In the genomic region with DNA sequence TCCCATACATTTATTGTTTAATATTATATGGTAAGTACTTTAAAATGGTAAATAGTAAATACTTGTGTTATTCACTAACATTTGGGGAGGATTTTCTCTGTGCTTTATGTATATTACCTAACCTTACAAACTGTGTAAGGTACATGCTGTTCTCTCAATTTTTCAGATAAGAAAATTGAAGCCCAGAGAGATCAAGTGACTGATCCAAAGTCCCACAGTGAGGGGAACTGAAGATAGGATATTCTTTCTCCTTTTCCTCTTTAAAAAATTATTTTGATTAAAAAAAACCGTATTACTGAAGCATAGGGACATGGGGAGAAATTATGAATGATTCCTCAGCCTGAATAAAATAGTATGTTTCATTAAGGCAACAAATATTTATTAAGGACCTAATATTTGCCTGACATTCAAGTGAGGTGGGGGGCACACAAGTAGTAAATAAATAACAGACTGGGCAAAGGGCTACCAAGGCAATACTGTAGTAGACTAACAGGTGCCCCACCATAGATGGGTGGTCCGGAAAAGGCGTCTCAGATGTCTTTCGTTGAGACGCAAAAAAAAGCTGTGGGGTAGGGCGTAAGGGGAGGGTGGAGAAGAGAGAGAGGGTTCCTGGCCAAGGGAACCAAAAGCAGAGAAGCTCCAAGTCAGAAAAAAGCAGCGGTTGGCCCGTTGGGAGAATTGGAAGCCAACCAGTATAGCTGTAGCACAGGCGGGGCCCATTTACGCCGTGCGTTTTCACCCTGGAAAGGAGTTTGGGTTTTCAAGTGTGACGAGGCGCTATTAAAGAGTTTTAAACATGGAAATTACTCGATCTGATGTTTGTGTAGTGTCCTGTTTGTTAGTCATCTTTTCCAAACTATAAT, we compare ENCODE assay signal across 8 cellular contexts. TPM values are rescaled to one million over a fixed set of nuclear protein-coding genes. Genes with fewer than 3 reads are reported as not detected.
DNase-seq lines count a peak whose midpoint lies in the region; ATAC-seq and TF ChIP-seq lines count a peak whose summit lies in the region.

No MANE protein-coding gene starts in this region.

- no peaks in the 10 kb centered on the region for H3K9me3 Mint-ChIP-seq in activated CD8-positive, alpha-beta T cell treated with anti-CD3 and anti-CD28 coated beads, Interleukin-2, amount 10 ng/mL, durations not matched to agents 7 days and 5 days (ENCODE audit: insufficient read depth)

- intact Hi-C loops in A673 (cut with micrococcal nuclease; ENCODE audit: unreplicated experiment) (no loop called here), mucosa of descending colon (cut with DNase I, micrococcal nuclease) (no loop called here)

- no peak for TF ChIP-seq CTCF in A673 (conservative IDR thresholded peaks at IDR 0.05; ENCODE audit: low read depth, low read length)
- TF ChIP-seq CTCF in epithelial cell of esophagus (IDR thresholded peaks at IDR 0.05; ENCODE audit: insufficient read depth, low read depth, low read length, missing control alignments), result no peak
- TF ChIP-seq CTCF in mucosa of descending colon (IDR thresholded peaks at IDR 0.05), result no peak

- TSS peak; percentile 88 for BruUV-seq in A673 (replicated peaks; lab: Mats Ljungman, UMichigan)

- H3K36me3 Mint-ChIP-seq in activated CD8-positive, alpha-beta T cell treated with anti-CD3 and anti-CD28 coated beads, Interleukin-2, amount 10 ng/mL, durations not matched to agents 7 days and 5 days (ENCODE audit: low read depth), result peaks cover 7% of the 10 kb centered on the region

- peak overlapping the region; percentile 91 for H3K4me3 Mint-ChIP-seq in activated CD8-positive, alpha-beta T cell treated with anti-CD3 and anti-CD28 coated beads, Interleukin-2, amount 10 ng/mL, durations not matched to agents 7 days and 5 days

- DNase-seq in A673 (ENCODE audit: low spot score) (peak; percentile 75), NCI-H2227 treated with DMSO at 0.1 percent for 48 hours (lab: John Stamatoyannopoulos, UW) (peak; percentile 79), epithelial cell of esophagus (ENCODE audit: low read depth) (peak; percentile 58), mucosa of descending colon (peak in 2 of 3 donors; percentile 54 to 62), GOT3 (lab: John Stamatoyannopoulos, UW) (no peak)
- DNase-seq in activated CD8-positive, alpha-beta T cell treated with anti-CD3 and anti-CD28 coated beads, Interleukin-2, amount 10 ng/mL, durations not matched to agents 7 days and 5 days, result peak; percentile 61
- DNase-seq in stimulated activated naive CD8-positive, alpha-beta T cell treated with anti-CD3 and anti-CD28 coated beads, Interleukin-15, Interleukin-2, amounts not matched to agents 100 U/mL and 50 U/mL, for 24 hours, result peak; percentile 43

- no peaks in the 10 kb centered on the region for H3K27me3 ChIP-seq in A673 (replicated peaks; ENCODE audit: insufficient read depth, low read depth, low read length, poor library complexity)

- peaks cover 35% of the 10 kb centered on the region for H3K4me1 Mint-ChIP-seq in activated CD8-positive, alpha-beta T cell treated with anti-CD3 and anti-CD28 coated beads, Interleukin-2, amount 10 ng/mL, durations not matched to agents 7 days and 5 days (ENCODE audit: low read depth)

- H3K27ac ChIP-seq in A673 (ENCODE audit: low read depth, low read length, poor library complexity, severe bottlenecking), result peak overlapping the region; percentile 95

- POLR2A ChIA-PET in A673 (lab: Charles Lee; ENCODE audit: low non-redundant PET), result no interaction called here
- POLR2A ChIA-PET in activated CD8-positive, alpha-beta T cell treated with anti-CD3 and anti-CD28 coated beads, Interleukin-2, amount 10 ng/mL, durations not matched to agents 7 days and 5 days (lab: Charles Lee), result interaction anchor here (0.8 to 2.2 kb wide), 7 partner anchors 7 to 944 kb away, joined by 3 to 19 read pairs (median 5); partner anchors contain the start of genes AGO1 and TMEM35B

- H3K9me3 ChIP-seq in A673 (ENCODE audit: low read depth, low read length, poor library complexity, severe bottlenecking) (no peaks in the 10 kb centered on the region), mucosa of descending colon (no peaks in the 10 kb centered on the region)

- CTCF ChIA-PET in A673 (lab: Charles Lee), result interaction anchor here (1.4 kb wide), 1 partner anchor 47 kb away, joined by 3 read pairs; the partner anchor contains the start of gene AGO1
- CTCF ChIA-PET in activated CD8-positive, alpha-beta T cell treated with anti-CD3 and anti-CD28 coated beads, Interleukin-2, amount 10 ng/mL, durations not matched to agents 7 days and 5 days (lab: Charles Lee), result interaction anchor here (1.3 to 4.2 kb wide), 2 partner anchors 15 to 47 kb away, joined by 4 to 21 read pairs; partner anchors contain the start of gene AGO1

- H3K27me3 Mint-ChIP-seq in activated CD8-positive, alpha-beta T cell treated with anti-CD3 and anti-CD28 coated beads, Interleukin-2, amount 10 ng/mL, durations not matched to agents 7 days and 5 days (ENCODE audit: low read depth), result no peaks in the 10 kb centered on the region

- H3K36me3 ChIP-seq in A673 (ENCODE audit: insufficient read depth, low read length, poor library complexity, severe bottlenecking), result no peaks in the 10 kb centered on the region
- no peaks in the 10 kb centered on the region for H3K36me3 ChIP-seq in mucosa of descending colon (ENCODE audit: low read depth)

- ATAC-seq in GM18502 (IDR thresholded peaks at IDR 0.05; ENCODE audit: poor library complexity, unreplicated experiment), result peak; percentile 4
- ATAC-seq in activated CD8-positive, alpha-beta T cell treated with anti-CD3 and anti-CD28 coated beads, Interleukin-2, amount 10 ng/mL, durations not matched to agents 7 days and 5 days, result peak; percentile 14
- peak; percentile 48 for ATAC-seq in mucosa of descending colon
- ATAC-seq in stimulated activated naive CD8-positive, alpha-beta T cell treated with anti-CD3 and anti-CD28 coated beads, Interleukin-15, Interleukin-2, amounts not matched to agents 100 U/mL and 50 U/mL, for 24 hours, result peak; percentile 4

- H3K27ac Mint-ChIP-seq in activated CD8-positive, alpha-beta T cell treated with anti-CD3 and anti-CD28 coated beads, Interleukin-2, amount 10 ng/mL, durations not matched to agents 7 days and 5 days, result peak overlapping the region; percentile 95

- H3K4me3 ChIP-seq in A673 (ENCODE audit: low read depth, low read length, poor library complexity, severe bottlenecking) (peak overlapping the region; percentile 88), epithelial cell of esophagus (ENCODE audit: low read length) (peak overlapping the region; percentile 75), mucosa of descending colon (peak overlapping the region; percentile 70)

- peaks cover 24% of the 10 kb centered on the region for H3K4me1 ChIP-seq in A673 (ENCODE audit: insufficient read depth, low read length, poor library complexity, severe bottlenecking)
- peaks cover 14% of the 10 kb centered on the region for H3K4me1 ChIP-seq in mucosa of descending colon (ENCODE audit: low read depth)

RNA-seq across cellular contexts. Expression of gene AGO3, which starts 0.9 kb away (rescaled TPM):
- total RNA-seq in A673 (2021) (44.2 and 46.8 TPM in 2 replicates), mucosa of descending colon (10 to 100 TPM; 16.6 to 34.5 (median 16.9) TPM)
- total RNA-seq in activated CD8-positive, alpha-beta T cell treated with anti-CD3 and anti-CD28 coated beads, Interleukin-2, amount 10 ng/mL, durations not matched to agents 7 days and 5 days, result 10 to 100 TPM; 27.2 to 30.2 TPM

RNA-seq across cellular contexts. Expression of gene AGO1, which starts 47.0 kb away (rescaled TPM):
- total RNA-seq in A673 (2021) (58.7 and 60.3 TPM in 2 replicates), mucosa of descending colon (10 to 100 TPM; 28.6 to 32.0 (median 29.4) TPM)
- 10 to 100 TPM; 20.8 to 21.3 TPM for total RNA-seq in activated CD8-positive, alpha-beta T cell treated with anti-CD3 and anti-CD28 coated beads, Interleukin-2, amount 10 ng/mL, durations not matched to agents 7 days and 5 days
